25 cellular contexts compared by ENCODE assay signal in the genomic region with DNA sequence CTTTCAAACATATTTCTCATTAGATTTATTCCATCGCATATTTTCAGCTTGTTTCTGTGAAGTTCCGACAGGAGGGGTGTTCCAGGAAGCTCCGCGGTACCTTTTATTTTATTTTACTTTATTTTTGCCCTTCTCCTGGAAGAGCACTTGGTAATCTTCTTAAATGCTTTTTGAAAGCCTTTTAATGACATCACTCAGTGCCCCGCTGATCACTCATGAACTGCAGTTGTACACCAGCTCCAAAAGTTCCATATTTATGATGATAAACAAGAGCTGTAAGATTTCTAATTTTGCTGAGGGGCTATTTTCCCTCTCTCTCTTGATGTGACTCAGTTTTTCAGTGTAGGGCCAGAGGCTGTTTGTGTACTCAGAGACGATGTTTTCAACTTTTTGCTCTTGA.
"Had no signal": no experiment of that assay in that cellular context is flagged by ENCODE, and none has a peak within 500 bp of the region (broad histone marks: within the 10 kb centered on the region; RNA-seq: fewer than 3 reads in every experiment).

No MANE protein-coding gene starts in this region.

- H3K4me1 Mint-ChIP-seq: naive B cell; stimulated activated effector memory CD8-positive, alpha-beta T cell treated with anti-CD3 and anti-CD28 coated beads, Interleukin-12 subunit alpha, Interleukin-12 subunit beta, amount 100 ng/mL, for 72 hours had no signal

- H2AFZ ChIP-seq: hepatocyte, neural progenitor cell had no signal

- H3K36me3 ChIP-seq: gastroesophageal sphincter, heart left ventricle, lower lobe of right lung, neural progenitor cell, prostate gland, sigmoid colon, stomach, thyroid gland had no signal

- H3K9me3 Mint-ChIP-seq: natural killer cell treated with Interleukin-12 subunit alpha and Interleukin-12 subunit beta and Interleukin-15 and Interleukin-18, amount 100 ng/mL, for 72 hours; stimulated activated effector memory CD8-positive, alpha-beta T cell treated with anti-CD3 and anti-CD28 coated beads, Interleukin-12 subunit alpha, Interleukin-12 subunit beta, amount 100 ng/mL, for 72 hours; type B pancreatic cell had no signal

- H3K4me1 ChIP-seq: lower lobe of right lung, prostate gland had no signal

- H3K4me2 ChIP-seq: hepatocyte had no signal

- H3K9me3 ChIP-seq: gastroesophageal sphincter, heart left ventricle, lower lobe of right lung, mucosa of descending colon, prostate gland, sigmoid colon, stomach, thyroid gland had no signal

- H3K36me3 Mint-ChIP-seq: naive B cell; natural killer cell treated with Interleukin-12 subunit alpha and Interleukin-12 subunit beta and Interleukin-15 and Interleukin-18, amount 100 ng/mL, for 72 hours; stimulated activated effector memory CD8-positive, alpha-beta T cell treated with anti-CD3 and anti-CD28 coated beads, Interleukin-12 subunit alpha, Interleukin-12 subunit beta, amount 100 ng/mL, for 72 hours had no signal

- H3K4me3 Mint-ChIP-seq: naive B cell; natural killer cell treated with Interleukin-12 subunit alpha and Interleukin-12 subunit beta and Interleukin-15 and Interleukin-18, amount 100 ng/mL, for 72 hours; neural progenitor cell; stimulated activated effector memory CD8-positive, alpha-beta T cell treated with anti-CD3 and anti-CD28 coated beads, Interleukin-12 subunit alpha, Interleukin-12 subunit beta, amount 100 ng/mL, for 72 hours; type B pancreatic cell had no signal

- ATAC-seq: esophagus mucosa; gastroesophageal sphincter; heart left ventricle; left lobe of liver; lower lobe of right lung; mucosa of descending colon; natural killer cell treated with Interleukin-12 subunit alpha and Interleukin-12 subunit beta and Interleukin-15 and Interleukin-18, amount 100 ng/mL, for 72 hours; stimulated activated effector memory CD8-positive, alpha-beta T cell treated with anti-CD3 and anti-CD28 coated beads, Interleukin-12 subunit alpha, Interleukin-12 subunit beta, amount 100 ng/mL, for 72 hours had no signal

- H3K27me3 Mint-ChIP-seq: naive B cell; natural killer cell treated with Interleukin-12 subunit alpha and Interleukin-12 subunit beta and Interleukin-15 and Interleukin-18, amount 100 ng/mL, for 72 hours; type B pancreatic cell had no signal

- DNase-seq: dorsolateral prefrontal cortex; effector CD4-positive, alpha-beta T cell; foreskin fibroblast; heart left ventricle; kidney; lower lobe of right lung; mucosa of descending colon; naive B cell; right cardiac atrium; sigmoid colon; stimulated activated CD4-positive, alpha-beta T cell treated with anti-CD3 and anti-CD28 coated beads, Interleukin-2, amount 100 ng/mL, for 24 hours; stimulated activated CD4-positive, alpha-beta T cell treated with anti-CD3 and anti-CD28 coated beads, Interleukin-4, amount 100 ng/mL, for 24 hours; stimulated activated naive CD4-positive, alpha-beta T cell treated with Interleukin-2 at 50 U/mL for 16 hours; stomach; thyroid gland had no signal

- H3K9ac ChIP-seq: neural progenitor cell had no signal

- H3K27ac Mint-ChIP-seq: natural killer cell treated with Interleukin-12 subunit alpha and Interleukin-12 subunit beta and Interleukin-15 and Interleukin-18, amount 100 ng/mL, for 72 hours; stimulated activated effector memory CD8-positive, alpha-beta T cell treated with anti-CD3 and anti-CD28 coated beads, Interleukin-12 subunit alpha, Interleukin-12 subunit beta, amount 100 ng/mL, for 72 hours had no signal

- H3K27me3 ChIP-seq: dorsolateral prefrontal cortex, gastroesophageal sphincter, heart left ventricle, hepatocyte, sigmoid colon, stomach, thyroid gland had no signal

- H3K4me3 ChIP-seq: dorsolateral prefrontal cortex, gastroesophageal sphincter, heart left ventricle, hepatocyte, lower lobe of right lung, mucosa of descending colon, neural progenitor cell, prostate gland, sigmoid colon, stomach, thyroid gland had no signal

- H3K27ac ChIP-seq: epithelial cell of prostate, hepatocyte, lower lobe of right lung, neural progenitor cell, prostate gland had no signal
